In genomic region chr12:14422516-14423230, GRCh38 we compare ENCODE assay signal across 23 cellular contexts. TPM values are rescaled to one million over a fixed set of nuclear protein-coding genes. Genes with fewer than 3 reads are reported as not detected.
DNase-seq lines count a peak whose midpoint lies in the region; ATAC-seq and TF ChIP-seq lines count a peak whose summit lies in the region.
"Had no signal": no experiment of that assay in that cellular context is flagged by ENCODE, and none has a peak within 500 bp of the region (broad histone marks: within the 10 kb centered on the region; RNA-seq: fewer than 3 reads in every experiment).

No MANE protein-coding gene starts in this region.

- peaks cover 8 to 14% of the 10 kb centered on the region in 2 donors for H3K9me3 Mint-ChIP-seq in activated T-cell treated with anti-CD3 and anti-CD28 coated beads, Interleukin-2, amount 50 U/mL, for 72 hours
- peaks cover 7% of the 10 kb centered on the region for H3K9me3 Mint-ChIP-seq in activated T-helper 17 cell treated with anti-CD3 and anti-CD28 coated beads, Interleukin-2, amount 50 U/mL, for 72 hours
- peaks cover 10 to 24% of the 10 kb centered on the region in 2 donors for H3K9me3 Mint-ChIP-seq in stimulated activated naive B cell treated with anti-CD40 and anti-IgM and Interleukin-4, amounts not matched to agents 10 μg/mL and 1 μg/mL and 100 μg/mL, for 72 hours
- H3K9me3 Mint-ChIP-seq: GM23338 had no signal

- no TSS peak for BruUV-seq in A673 (replicated peaks; lab: Mats Ljungman, UMichigan)

- intact Hi-C loops in A673 (cut with micrococcal nuclease; ENCODE audit: unreplicated experiment), result no loop called here

- H3K27ac Mint-ChIP-seq in activated T-cell treated with anti-CD3 and anti-CD28 coated beads, Interleukin-2, amount 50 U/mL, for 72 hours, result peak overlapping the region; percentile 75
- peak overlapping the region; percentile 75 for H3K27ac Mint-ChIP-seq in activated T-helper 17 cell treated with anti-CD3 and anti-CD28 coated beads, Interleukin-2, amount 50 U/mL, for 72 hours
- H3K27ac Mint-ChIP-seq in stimulated activated naive B cell treated with anti-CD40 and anti-IgM and Interleukin-4, amounts not matched to agents 10 μg/mL and 1 μg/mL and 100 μg/mL, for 72 hours, result peak overlapping the region; percentile 68
- H3K27ac Mint-ChIP-seq: activated naive CD8-positive, alpha-beta T cell; GM23338; nephron progenitor cell; T-helper 1 cell treated with Interleukin-12 subunit alpha and Interleukin-12 subunit beta and Interleukin-4 antibody, amounts not matched to agents 30 μg/mL and 1 μg/mL, for 36 hours had no signal

- peaks cover 72% of the 10 kb centered on the region for H3K4me1 Mint-ChIP-seq in activated T-cell treated with anti-CD3 and anti-CD28 coated beads, Interleukin-2, amount 50 U/mL, for 72 hours (ENCODE audit: low read depth)
- H3K4me1 Mint-ChIP-seq in activated T-helper 17 cell treated with anti-CD3 and anti-CD28 coated beads, Interleukin-2, amount 50 U/mL, for 72 hours, result peaks cover 41% of the 10 kb centered on the region
- H3K4me1 Mint-ChIP-seq in stimulated activated naive B cell treated with anti-CD40 and anti-IgM and Interleukin-4, amounts not matched to agents 10 μg/mL and 1 μg/mL and 100 μg/mL, for 72 hours, result peaks cover 22 to 43% of the 10 kb centered on the region in 2 donors

- H3K27me3 ChIP-seq in A673 (replicated peaks; ENCODE audit: insufficient read depth, low read depth, low read length, poor library complexity), result no peaks in the 10 kb centered on the region
- H3K27me3 ChIP-seq: BLaER1 treated with 17β-estradiol and CSF1 and Interleukin-3, amounts not matched to agents 10 nM and 100 nM; right lobe of liver; SJSA1 had no signal

- ATAC-seq in activated T-cell treated with anti-CD3 and anti-CD28 coated beads, Interleukin-2, amount 50 U/mL, for 72 hours (replicated peaks in 1 of 2), result no peak
- peak; percentile 28 for ATAC-seq in activated T-helper 17 cell treated with anti-CD3 and anti-CD28 coated beads, Interleukin-2, amount 50 U/mL, for 72 hours (replicated peaks)
- ATAC-seq in stimulated activated naive B cell treated with anti-CD40 and anti-IgM and Interleukin-4, amounts not matched to agents 10 μg/mL and 1 μg/mL and 100 μg/mL, for 72 hours (replicated peaks), result peak; percentile 23 to 29
- no peak for ATAC-seq in HG03432 (IDR thresholded peaks at IDR 0.05; ENCODE audit: unreplicated experiment)
- ATAC-seq in GM21737 (IDR thresholded peaks at IDR 0.05; ENCODE audit: unreplicated experiment), result no peak
- ATAC-seq: GM23338, left lobe of liver, right lobe of liver had no signal

- DNase-seq in activated T-cell treated with anti-CD3 and anti-CD28 coated beads, Interleukin-2, amount 50 U/mL, for 72 hours, result no peak
- DNase-seq in activated T-cell treated with anti-CD3 and anti-CD28 coated beads, Interleukin-2, amount 50 U/mL, for 48 hours, result no peak
- DNase-seq in fibroblast of gingiva (ENCODE audit: low read depth) (peak; percentile 29), A673 (ENCODE audit: low spot score) (no peak)
- DNase-seq in stimulated activated naive B cell treated with anti-CD40 and anti-IgM and Interleukin-4, amounts not matched to agents 10 μg/mL and 1 μg/mL and 100 μg/mL, for 72 hours, result no peak
- DNase-seq: midbrain, NCI-H1092, NCI-H2029 treated with DMSO at 0.1 percent for 48 hours, NCI-H524, nephron progenitor cell, right lobe of liver, WERI-Rb-1 had no signal

- H3K36me3 Mint-ChIP-seq in activated T-cell treated with anti-CD3 and anti-CD28 coated beads, Interleukin-2, amount 50 U/mL, for 72 hours (ENCODE audit: insufficient read depth in 2 of 2), result peaks cover 36 to 65% of the 10 kb centered on the region in 2 donors
- peaks cover 84% of the 10 kb centered on the region for H3K36me3 Mint-ChIP-seq in activated T-helper 17 cell treated with anti-CD3 and anti-CD28 coated beads, Interleukin-2, amount 50 U/mL, for 72 hours (ENCODE audit: low read depth)
- peaks cover 62 to 71% of the 10 kb centered on the region in 2 donors for H3K36me3 Mint-ChIP-seq in stimulated activated naive B cell treated with anti-CD40 and anti-IgM and Interleukin-4, amounts not matched to agents 10 μg/mL and 1 μg/mL and 100 μg/mL, for 72 hours

- H3K27me3 Mint-ChIP-seq in activated T-cell treated with anti-CD3 and anti-CD28 coated beads, Interleukin-2, amount 50 U/mL, for 72 hours (ENCODE audit: low read depth), result no peaks in the 10 kb centered on the region
- no peaks in the 10 kb centered on the region for H3K27me3 Mint-ChIP-seq in activated T-helper 17 cell treated with anti-CD3 and anti-CD28 coated beads, Interleukin-2, amount 50 U/mL, for 72 hours
- H3K27me3 Mint-ChIP-seq in stimulated activated naive B cell treated with anti-CD40 and anti-IgM and Interleukin-4, amounts not matched to agents 10 μg/mL and 1 μg/mL and 100 μg/mL, for 72 hours, result no peaks in the 10 kb centered on the region
- H3K27me3 Mint-ChIP-seq: activated naive CD8-positive, alpha-beta T cell had no signal

- CTCF ChIA-PET in A673 (lab: Charles Lee), result no interaction called here

- H3K36me3 ChIP-seq in A673 (ENCODE audit: insufficient read depth, low read length, poor library complexity, severe bottlenecking), result peaks cover 39% of the 10 kb centered on the region

- POLR2A ChIA-PET in A673 (lab: Charles Lee; ENCODE audit: low non-redundant PET), result no interaction called here

- peaks cover 19% of the 10 kb centered on the region for H3K9me3 ChIP-seq in A673 (ENCODE audit: low read depth, low read length, poor library complexity, severe bottlenecking)
- H3K9me3 ChIP-seq: right lobe of liver had no signal

- H3K4me3 ChIP-seq in A673 (ENCODE audit: low read depth, low read length, poor library complexity, severe bottlenecking), result no peak overlapping the region
- H3K4me3 ChIP-seq: BLaER1 treated with 17β-estradiol and CSF1 and Interleukin-3, amounts not matched to agents 10 nM and 100 nM; GM23338; right lobe of liver; SJSA1 had no signal

- H3K4me3 Mint-ChIP-seq in activated T-cell treated with anti-CD3 and anti-CD28 coated beads, Interleukin-2, amount 50 U/mL, for 72 hours, result peak overlapping the region in 1 of 2 donors; percentile 12
- peak overlapping the region; percentile 31 for H3K4me3 Mint-ChIP-seq in activated T-helper 17 cell treated with anti-CD3 and anti-CD28 coated beads, Interleukin-2, amount 50 U/mL, for 72 hours
- H3K4me3 Mint-ChIP-seq in stimulated activated naive B cell treated with anti-CD40 and anti-IgM and Interleukin-4, amounts not matched to agents 10 μg/mL and 1 μg/mL and 100 μg/mL, for 72 hours, result no peak overlapping the region
- H3K4me3 Mint-ChIP-seq: activated naive CD8-positive, alpha-beta T cell; GM23338; nephron progenitor cell; T-helper 1 cell treated with Interleukin-12 subunit alpha and Interleukin-12 subunit beta and Interleukin-4 antibody, amounts not matched to agents 30 μg/mL and 1 μg/mL, for 36 hours had no signal

- peaks cover 14% of the 10 kb centered on the region for H3K4me1 ChIP-seq in A673 (ENCODE audit: insufficient read depth, low read length, poor library complexity, severe bottlenecking)

- TF ChIP-seq CTCF in A673 (conservative IDR thresholded peaks at IDR 0.05; ENCODE audit: low read depth, low read length), result no peak

- no peak overlapping the region for H3K27ac ChIP-seq in A673 (ENCODE audit: low read depth, low read length, poor library complexity, severe bottlenecking)
- H3K27ac ChIP-seq: BLaER1 treated with 17β-estradiol and CSF1 and Interleukin-3, amounts not matched to agents 10 nM and 100 nM; HL-60; parathyroid adenoma; right lobe of liver; SJSA1; WERI-Rb-1 had no signal

RNA-seq across cellular contexts. Expression of gene ATF7IP, which starts 57.2 kb away (rescaled TPM):
- total RNA-seq in activated T-cell treated with anti-CD3 and anti-CD28 coated beads, Interleukin-2, amount 50 U/mL, for 72 hours, result 100 to 1,000 TPM; 129 to 139 TPM
- total RNA-seq in activated T-helper 17 cell treated with anti-CD3 and anti-CD28 coated beads, Interleukin-2, amount 50 U/mL, for 72 hours, result 100 to 1,000 TPM in 1 of 2 donors, 10 to 100 TPM in 1; 72.8 to 122 TPM
- 98.3 and 100 TPM in 2 replicates for total RNA-seq in A673 (2021)

Comparison
In these comparisons a context has a peak if more than half of its experiments do, and no peak if none do; other contexts are left out.
1. ATAC-seq: peak in activated T-helper 17 cell treated with anti-CD3 and anti-CD28 coated beads, Interleukin-2, amount 50 U/mL, for 72 hours (single experiment) and stimulated activated naive B cell treated with anti-CD40 and anti-IgM and Interleukin-4, amounts not matched to agents 10 μg/mL and 1 μg/mL and 100 μg/mL, for 72 hours (2 of 2); none in activated T-cell treated with anti-CD3 and anti-CD28 coated beads, Interleukin-2, amount 50 U/mL, for 72 hours (0 of 2), HG03432 (single experiment) and GM21737 (single experiment).
2. Peak in every context shown above with its lines, with median percentiles within 50 percentile points of each other: H3K27ac Mint-ChIP-seq.